In the genomic region with DNA sequence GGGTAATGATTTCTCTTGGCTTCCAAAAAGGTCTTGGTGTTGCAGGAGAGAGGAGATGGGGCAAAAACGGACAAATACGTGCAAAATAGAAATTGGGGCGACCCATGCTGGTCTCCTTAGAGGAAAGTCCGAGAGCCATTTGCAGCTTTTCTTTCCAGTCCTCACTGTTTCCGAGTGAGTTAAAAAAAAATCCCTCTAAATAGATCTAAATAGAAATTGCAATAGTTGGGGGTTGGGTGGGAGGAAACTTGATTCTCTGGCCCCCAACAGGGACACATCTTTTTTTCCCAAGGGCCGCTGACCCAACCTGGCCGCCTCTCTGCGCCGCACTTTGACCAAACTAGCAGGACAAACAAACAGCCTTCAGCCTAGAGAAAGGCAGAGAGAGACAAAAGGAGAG, we compare ENCODE assay signal across 13 cellular contexts. TPM values are rescaled to one million over a fixed set of nuclear protein-coding genes. Genes with fewer than 3 reads are reported as not detected.
DNase-seq lines count a peak whose midpoint lies in the region; ATAC-seq lines count a peak whose summit lies in the region.
"Had no signal": no experiment of that assay in that cellular context is flagged by ENCODE, and none has a peak within 500 bp of the region (broad histone marks: within the 10 kb centered on the region; RNA-seq: fewer than 3 reads in every experiment).

No MANE protein-coding gene starts in this region.

- peaks cover 93% of the 10 kb centered on the region for H3K27me3 Mint-ChIP-seq in activated naive CD4-positive, alpha-beta T cell treated with anti-CD3 and anti-CD28 coated beads, Interleukin-2, amount 10 ng/mL, durations not matched to agents 7 days and 5 days
- H3K27me3 Mint-ChIP-seq in IgD-negative memory B cell = peaks cover 82% of the 10 kb centered on the region

- no peak overlapping the region for H3K4me3 Mint-ChIP-seq in activated naive CD4-positive, alpha-beta T cell treated with anti-CD3 and anti-CD28 coated beads, Interleukin-2, amount 10 ng/mL, durations not matched to agents 7 days and 5 days
- H3K4me3 Mint-ChIP-seq in IgD-negative memory B cell = peak overlapping the region in 1 of 4 donors; percentile 80

- H3K9me3 ChIP-seq in iPS-18a (ENCODE audit: control insufficient read depth, low read depth, low read length) = no peaks in the 10 kb centered on the region
- no peaks in the 10 kb centered on the region for H3K9me3 ChIP-seq in skeletal muscle satellite cell (replicated peaks; ENCODE audit: low read length)

- H3K36me3 ChIP-seq in iPS-18a (ENCODE audit: control insufficient read depth, low read depth, low read length) (no peaks in the 10 kb centered on the region), skeletal muscle satellite cell (ENCODE audit: insufficient read depth, low read length) (no peaks in the 10 kb centered on the region)
- H3K36me3 ChIP-seq: BLaER1 treated with 17β-estradiol and CSF1 and Interleukin-3, amounts not matched to agents 10 nM and 100 nM had no signal

- peak overlapping the region; percentile 83 for H3K4me2 ChIP-seq in skeletal muscle satellite cell (ENCODE audit: low read length)

- H3K27ac ChIP-seq in iPS-18a (ENCODE audit: low read length) = no peak overlapping the region
- H3K27ac ChIP-seq: BLaER1 treated with 17β-estradiol and CSF1 and Interleukin-3, amounts not matched to agents 10 nM and 100 nM; epithelial cell of prostate had no signal

- H3K4me3 ChIP-seq in iPS-18a (ENCODE audit: low read length) = peak overlapping the region; percentile 24
- H3K4me3 ChIP-seq in skeletal muscle satellite cell (ENCODE audit: low read length) = peak overlapping the region; percentile 62

- peaks cover 37% of the 10 kb centered on the region for H3K4me1 Mint-ChIP-seq in activated naive CD4-positive, alpha-beta T cell treated with anti-CD3 and anti-CD28 coated beads, Interleukin-2, amount 10 ng/mL, durations not matched to agents 7 days and 5 days
- peaks cover 13 to 16% (median 14%) of the 10 kb centered on the region in 3 donors for H3K4me1 Mint-ChIP-seq in IgD-negative memory B cell

- no peak for DNase-seq in activated naive CD4-positive, alpha-beta T cell treated with anti-CD3 and anti-CD28 coated beads, Interleukin-2, amount 10 ng/mL, durations not matched to agents 7 days and 5 days
- no peak for DNase-seq in activated naive CD4-positive, alpha-beta T cell (lab: John Stamatoyannopoulos, UW)
- DNase-seq in NCI-H2171 (lab: John Stamatoyannopoulos, UW) = no peak
- no peak for DNase-seq in DMS 273 (lab: John Stamatoyannopoulos, UW; ENCODE audit: unreplicated experiment)
- DNase-seq: Kasumi-1, NCI-H2081 had no signal

- peak overlapping the region; percentile 81 for H3K27ac Mint-ChIP-seq in activated naive CD4-positive, alpha-beta T cell treated with anti-CD3 and anti-CD28 coated beads, Interleukin-2, amount 10 ng/mL, durations not matched to agents 7 days and 5 days
- peak overlapping the region in 2 of 3 donors; percentile 60 to 71 for H3K27ac Mint-ChIP-seq in IgD-negative memory B cell

- H3K27me3 ChIP-seq in iPS-18a (ENCODE audit: control insufficient read depth, insufficient read depth, low read length) = peaks cover 100% of the 10 kb centered on the region
- H3K27me3 ChIP-seq in skeletal muscle satellite cell (ENCODE audit: control insufficient read depth, insufficient read depth, low read length) = peaks cover 96% of the 10 kb centered on the region

- no peak overlapping the region for H3K9ac ChIP-seq in iPS-18a (ENCODE audit: low read length)
- no peak overlapping the region for H3K9ac ChIP-seq in skeletal muscle satellite cell (ENCODE audit: low read depth, low read length)
- H3K9ac ChIP-seq: BLaER1 treated with 17β-estradiol and CSF1 and Interleukin-3, amounts not matched to agents 10 nM and 100 nM had no signal

- no peaks in the 10 kb centered on the region for H3K9me3 Mint-ChIP-seq in activated naive CD4-positive, alpha-beta T cell treated with anti-CD3 and anti-CD28 coated beads, Interleukin-2, amount 10 ng/mL, durations not matched to agents 7 days and 5 days
- H3K9me3 Mint-ChIP-seq in IgD-negative memory B cell = peaks cover 0 to 4% (median 0%) of the 10 kb centered on the region in 3 donors

- H3K4me1 ChIP-seq in iPS-18a (ENCODE audit: control insufficient read depth, low read depth, low read length) = peaks cover 23% of the 10 kb centered on the region
- peaks cover 21% of the 10 kb centered on the region for H3K4me1 ChIP-seq in skeletal muscle satellite cell (ENCODE audit: control insufficient read depth, insufficient read depth, low read length)

- no peak for ATAC-seq in GM21423 (IDR thresholded peaks at IDR 0.05; ENCODE audit: unreplicated experiment)

- peaks cover 3% of the 10 kb centered on the region for H3K36me3 Mint-ChIP-seq in activated naive CD4-positive, alpha-beta T cell treated with anti-CD3 and anti-CD28 coated beads, Interleukin-2, amount 10 ng/mL, durations not matched to agents 7 days and 5 days
- H3K36me3 Mint-ChIP-seq in IgD-negative memory B cell = no peaks in the 10 kb centered on the region

- CTCF ChIA-PET in activated naive CD4-positive, alpha-beta T cell treated with anti-CD3 and anti-CD28 coated beads, Interleukin-2, amount 10 ng/mL, durations not matched to agents 7 days and 5 days (lab: Charles Lee) = interaction anchor here (0.7 kb wide), 1 partner anchor 254 kb away, joined by 3 read pairs; a partner anchor contains a TSS

RNA-seq across cellular contexts. Expression of a gene that starts 2.8 kb away (rescaled TPM):
- polyA plus RNA-seq in IgD-negative memory B cell = not detected
- total RNA-seq in skeletal muscle satellite cell (2012; rRNA removed) = not detected in 2 replicates
- total RNA-seq: aorta had no signal
